Comparison of ENCODE assay signal across 10 cellular contexts in genomic region chr12:54054442-54055332, GRCh38. TPM values are rescaled to one million over a fixed set of nuclear protein-coding genes. Genes with fewer than 3 reads are reported as not detected.
DNase-seq lines count a peak whose midpoint lies in the region; ATAC-seq and TF ChIP-seq lines count a peak whose summit lies in the region.
"Had no signal": no experiment of that assay in that cellular context is flagged by ENCODE, and none has a peak within 500 bp of the region (broad histone marks: within the 10 kb centered on the region; RNA-seq: fewer than 3 reads in every experiment).

No MANE protein-coding gene starts in this region.

- H3K27me3 Mint-ChIP-seq in GM23338 (ENCODE audit: insufficient read depth, low read depth, poor library complexity), result peaks cover 99% of the 10 kb centered on the region
- peaks cover 36 to 83% (median 74%) of the 10 kb centered on the region in 5 donors for H3K27me3 Mint-ChIP-seq in naive thymus-derived CD8-positive, alpha-beta T cell

- H4K8ac ChIP-seq in mesenchymal stem cell (ENCODE audit: low read length), result no peak overlapping the region

- no peak overlapping the region for H4K91ac ChIP-seq in mesenchymal stem cell (ENCODE audit: low read length)

- H3K9me3 Mint-ChIP-seq in GM23338, result no peaks in the 10 kb centered on the region; the same call in 1 of the 3 replicates
- no peaks in the 10 kb centered on the region for H3K9me3 Mint-ChIP-seq in naive thymus-derived CD8-positive, alpha-beta T cell

- in situ Hi-C loops in astrocyte of the cerebellum (cut with HindIII; ENCODE audit: low sequenced_read_pairs), result no loop called here

- H3K36me3 ChIP-seq in ACC112 (ENCODE audit: insufficient read depth, low read length) (no peaks in the 10 kb centered on the region), GM23338 (ENCODE audit: insufficient read depth) (no peaks in the 10 kb centered on the region), mesenchymal stem cell (ENCODE audit: control insufficient read depth in 1 of 2, insufficient read depth in 2 of 2, low read depth in 1 of 2, low read length in 2 of 2) (peaks cover 23 to 34% of the 10 kb centered on the region in 2 experiments)

- no peak overlapping the region for H2AK5ac ChIP-seq in mesenchymal stem cell (ENCODE audit: low read length, severe bottlenecking)

- H2BK15ac ChIP-seq in mesenchymal stem cell (ENCODE audit: low read depth, poor library complexity, severe bottlenecking), result no peak overlapping the region

- H3K27ac ChIP-seq in ACC112 (ENCODE audit: low read depth, low read length), result no peak overlapping the region
- H3K27ac ChIP-seq in GM23338 (ENCODE audit: low read depth), result no peak overlapping the region
- no peak overlapping the region for H3K27ac ChIP-seq in mesenchymal stem cell (ENCODE audit: low read length, poor library complexity, severe bottlenecking)

- POLR2A ChIA-PET in naive thymus-derived CD8-positive, alpha-beta T cell (lab: Charles Lee), result interaction anchor here (0.6 to 1.2 kb wide), 4 partner anchors 9 to 452 kb away, joined by 3 to 4 read pairs (median 4); partner anchors contain the start of genes CBX5 and HNRNPA1

- H3K4me3 ChIP-seq in ACC112 (ENCODE audit: low read depth, low read length) (peak overlapping the region; percentile 90), GM23338 (peak overlapping the region; percentile 53), astrocyte of the cerebellum (ENCODE audit: low read depth, low read length) (peak overlapping the region; percentile 51), mesenchymal stem cell (ENCODE audit: insufficient read depth in 1 of 2, low read depth in 1 of 2, low read length in 2 of 2) (no peak overlapping the region)
- H3K4me3 ChIP-seq: lung had no signal

- H3K23ac ChIP-seq in mesenchymal stem cell (ENCODE audit: low read length in 2 of 2), result no peak overlapping the region

- no peak overlapping the region for H3K9ac ChIP-seq in mesenchymal stem cell (ENCODE audit: low read length)

- H3K27me3 ChIP-seq in ACC112 (ENCODE audit: insufficient read depth, low read length) (no peaks in the 10 kb centered on the region), GM23338 (ENCODE audit: insufficient read depth) (peaks cover 100% of the 10 kb centered on the region), mesenchymal stem cell (ENCODE audit: control insufficient read depth in 1 of 2, insufficient read depth in 1 of 2, low read length in 2 of 2) (peaks cover 0 to 20% of the 10 kb centered on the region in 2 experiments)

- no peak overlapping the region for H2BK120ac ChIP-seq in mesenchymal stem cell (ENCODE audit: low read depth, low read length)

- H3K18ac ChIP-seq in mesenchymal stem cell (ENCODE audit: low read depth in 1 of 2, low read length in 2 of 2), result no peak overlapping the region

- H3K79me1 ChIP-seq in mesenchymal stem cell (replicated peaks; ENCODE audit: low read length, poor library complexity, severe bottlenecking), result peaks cover 36% of the 10 kb centered on the region

- no peak overlapping the region; the same call in 2 of the 3 replicates for H3K4me3 Mint-ChIP-seq in GM23338
- H3K4me3 Mint-ChIP-seq in naive thymus-derived CD8-positive, alpha-beta T cell, result peak overlapping the region; percentile 62 to 92 (median 86)

- H3K9me3 ChIP-seq in mesenchymal stem cell (ENCODE audit: control insufficient read depth, low read length), result no peaks in the 10 kb centered on the region

- H2BK5ac ChIP-seq in mesenchymal stem cell (ENCODE audit: low read depth, low read length, poor library complexity, severe bottlenecking), result no peak overlapping the region

- H3K27ac Mint-ChIP-seq in GM23338, result no peak overlapping the region
- H3K27ac Mint-ChIP-seq in naive thymus-derived CD8-positive, alpha-beta T cell, result peak overlapping the region in 5 of 10 donors; percentile 57 to 90 (median 88)

- H3K4ac ChIP-seq in mesenchymal stem cell (ENCODE audit: low read depth in 1 of 2, low read length in 2 of 2), result no peak overlapping the region

- peak overlapping the region; percentile 70 for H3K4me2 ChIP-seq in GM23338
- no peak overlapping the region for H3K4me2 ChIP-seq in mesenchymal stem cell (ENCODE audit: low read length, poor library complexity, severe bottlenecking)

- no peaks in the 10 kb centered on the region for H3K9me2 ChIP-seq in GM23338 (ENCODE audit: insufficient read depth)

- 39% methylated on average over 27 of the region's 33 CpGs for WGBS in mesenchymal stem cell

- ATAC-seq in GM23338 (no peak), HG02571 (IDR thresholded peaks at IDR 0.05; ENCODE audit: unreplicated experiment) (no peak)
- ATAC-seq in naive thymus-derived CD8-positive, alpha-beta T cell, result no peak

- H3K4me1 ChIP-seq in ACC112 (ENCODE audit: control insufficient read depth, insufficient read depth, low read length, unreplicated experiment) (peaks cover 18% of the 10 kb centered on the region), GM23338 (ENCODE audit: insufficient read depth) (peaks cover 94% of the 10 kb centered on the region), mesenchymal stem cell (ENCODE audit: control insufficient read depth, insufficient read depth, low read depth, low read length) (peaks cover 5% of the 10 kb centered on the region)

- DNase-seq in GM23338 (ENCODE audit: low spot score) (no peak), astrocyte of the cerebellum (ENCODE audit: low read depth) (no peak), dedifferentiated amniotic fluid mesenchymal stem cell (ENCODE audit: extremely low spot score) (no peak), mesenchymal stem cell (no peak), GOT3 (lab: John Stamatoyannopoulos, UW) (no peak)
- DNase-seq in naive thymus-derived CD8-positive, alpha-beta T cell, result no peak
- DNase-seq: effector CD8-positive, alpha-beta T cell had no signal

- peaks cover 31% of the 10 kb centered on the region for H4K20me1 ChIP-seq in GM23338 (replicated peaks; ENCODE audit: insufficient read depth)

- no peak overlapping the region for H3K14ac ChIP-seq in mesenchymal stem cell (ENCODE audit: low read length in 2 of 2)

- H2AFZ ChIP-seq in ACC112 (ENCODE audit: low read length, unreplicated experiment), result peak overlapping the region; percentile 96
- H2AFZ ChIP-seq in GM23338, result no peak overlapping the region
- no peak overlapping the region for H2AFZ ChIP-seq in mesenchymal stem cell (ENCODE audit: low read depth, low read length)

- TF ChIP-seq CTCF in GM23338 (conservative IDR thresholded peaks at IDR 0.05; ENCODE audit: low read depth in 2 of 2) (no peak), astrocyte of the cerebellum (IDR thresholded peaks at IDR 0.05; ENCODE audit: low read depth, low read length, missing control alignments) (no peak)

- H3K36me3 Mint-ChIP-seq in GM23338 (ENCODE audit: low read depth), result no peaks in the 10 kb centered on the region
- H3K36me3 Mint-ChIP-seq in naive thymus-derived CD8-positive, alpha-beta T cell, result peaks cover 0 to under 1% (median 0%) of the 10 kb centered on the region in 3 donors

- H3K79me2 ChIP-seq in ACC112 (ENCODE audit: control insufficient read depth, insufficient read depth, low read length, unreplicated experiment) (peaks cover 13% of the 10 kb centered on the region), GM23338 (replicated peaks; ENCODE audit: insufficient read depth) (no peaks in the 10 kb centered on the region)

- H3F3A ChIP-seq in GM23338 (replicated peaks; ENCODE audit: low read depth), result peaks cover 59% of the 10 kb centered on the region

- peaks cover 59% of the 10 kb centered on the region for H3K4me1 Mint-ChIP-seq in GM23338
- peaks cover 16 to 42% (median 38%) of the 10 kb centered on the region in 4 donors for H3K4me1 Mint-ChIP-seq in naive thymus-derived CD8-positive, alpha-beta T cell

- no peak overlapping the region for H2BK12ac ChIP-seq in mesenchymal stem cell (ENCODE audit: low read length in 2 of 2)

TF ChIP-seq in GM23338, 12 proteins besides CTCF, POLR2A, EP300 and RAD21:
- TF ChIP-seq EZH2 (IDR thresholded peaks at IDR 0.05; ENCODE audit: low read depth, unreplicated experiment) (peak; percentile 97), STAT1 (IDR thresholded peaks at IDR 0.05; ENCODE audit: unreplicated experiment) (no peak)

RNA-seq across cellular contexts. Expression of gene HOXC4, which starts 1.1 kb away (rescaled TPM):
- not detected in 2 replicates for total RNA-seq in GM23338 (2014; rRNA removed; shearing (Covaris generic))
- polyA plus RNA-seq in GM23338 (2016; fragmentation: Nextera tagmentation; extraction: Ambion mirVana), result not detected in 2 replicates
- total RNA-seq in naive thymus-derived CD8-positive, alpha-beta T cell, result under 1 TPM; 0.63 to 0.65 TPM
- polyA plus RNA-seq in naive thymus-derived CD8-positive, alpha-beta T cell, result under 1 TPM in 2 of 3 donors, not detected in 1; 0.25 to 0.43 TPM
- polyA plus RNA-seq in mesenchymal stem cell (2013, experiment 1 of 2), result 6.4 TPM
- 7.0 TPM for polyA plus RNA-seq in mesenchymal stem cell (2013, experiment 2 of 2)

RNA-seq across cellular contexts. Expression of gene HOXC5, which starts 21.8 kb away (rescaled TPM):
- not detected in 2 replicates for total RNA-seq in GM23338 (2014; rRNA removed; shearing (Covaris generic))
- polyA plus RNA-seq in GM23338 (2016; fragmentation: Nextera tagmentation; extraction: Ambion mirVana), result not detected in 2 replicates
- total RNA-seq in naive thymus-derived CD8-positive, alpha-beta T cell, result not detected
- polyA plus RNA-seq in naive thymus-derived CD8-positive, alpha-beta T cell, result not detected
- polyA plus RNA-seq in mesenchymal stem cell (2013, experiment 1 of 2), result 0.30 TPM
- polyA plus RNA-seq in mesenchymal stem cell (2013, experiment 2 of 2), result 0.27 TPM

RNA-seq across cellular contexts. Expression of gene HOXC6, which starts 26.4 kb away (rescaled TPM):
- total RNA-seq in GM23338 (2014; rRNA removed; shearing (Covaris generic)), result not detected in 2 replicates
- polyA plus RNA-seq in GM23338 (2016; fragmentation: Nextera tagmentation; extraction: Ambion mirVana), result not detected in 2 replicates
- not detected for total RNA-seq in naive thymus-derived CD8-positive, alpha-beta T cell
- not detected for polyA plus RNA-seq in naive thymus-derived CD8-positive, alpha-beta T cell
- polyA plus RNA-seq in mesenchymal stem cell (2013, experiment 1 of 2), result 49.1 TPM
- 49.1 TPM for polyA plus RNA-seq in mesenchymal stem cell (2013, experiment 2 of 2)

RNA-seq across cellular contexts. Expression of gene HOXC8, which starts 45.9 kb away (rescaled TPM):
- not detected in 2 replicates for total RNA-seq in GM23338 (2014; rRNA removed; shearing (Covaris generic))
- not detected in 2 replicates for polyA plus RNA-seq in GM23338 (2016; fragmentation: Nextera tagmentation; extraction: Ambion mirVana)
- not detected for total RNA-seq in naive thymus-derived CD8-positive, alpha-beta T cell
- not detected for polyA plus RNA-seq in naive thymus-derived CD8-positive, alpha-beta T cell
- 66.4 TPM for polyA plus RNA-seq in mesenchymal stem cell (2013, experiment 1 of 2)
- polyA plus RNA-seq in mesenchymal stem cell (2013, experiment 2 of 2), result 67.1 TPM
- total RNA-seq: lung had no signal

RNA-seq across cellular contexts. Expression of gene HOXC9, which starts 54.7 kb away (rescaled TPM):
- total RNA-seq in GM23338 (2014; rRNA removed; shearing (Covaris generic)), result not detected in 2 replicates
- not detected in 2 replicates for polyA plus RNA-seq in GM23338 (2016; fragmentation: Nextera tagmentation; extraction: Ambion mirVana)
- total RNA-seq in naive thymus-derived CD8-positive, alpha-beta T cell, result not detected
- polyA plus RNA-seq in naive thymus-derived CD8-positive, alpha-beta T cell, result not detected
- polyA plus RNA-seq in mesenchymal stem cell (2013, experiment 1 of 2), result 18.0 TPM
- polyA plus RNA-seq in mesenchymal stem cell (2013, experiment 2 of 2), result 18.5 TPM
- total RNA-seq: lung had no signal

Comparison
In these comparisons a context has a peak if more than half of its experiments do, and no peak if none do; other contexts are left out.
1. H3K4me3 ChIP-seq: peak in ACC112 (single experiment), GM23338 (single experiment) and astrocyte of the cerebellum (single experiment); none in mesenchymal stem cell (0 of 2).